ENCODE assay signal across 8 cellular contexts in the genomic region with DNA sequence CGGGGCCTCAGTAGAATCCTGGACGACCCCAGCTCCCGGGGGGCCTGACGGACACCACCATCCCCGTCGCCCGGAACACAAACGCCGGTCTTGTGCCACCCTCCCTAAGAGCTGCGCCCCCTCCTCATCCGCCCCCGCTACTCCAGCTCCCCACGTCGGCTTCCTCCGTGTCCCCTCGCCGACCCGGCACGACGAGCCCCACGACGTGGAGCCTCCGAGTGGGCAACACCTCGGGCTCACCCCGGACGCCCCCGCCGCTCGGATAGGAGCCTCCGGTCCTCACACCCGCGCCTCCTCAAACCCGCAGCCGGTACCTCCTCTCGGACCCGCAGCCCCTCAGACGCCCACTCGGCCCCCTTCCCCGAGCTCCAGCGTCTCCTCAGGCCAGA. TPM values are rescaled to one million over a fixed set of nuclear protein-coding genes. Genes with fewer than 3 reads are reported as not detected.
DNase-seq lines count a peak whose midpoint lies in the region; ATAC-seq and TF ChIP-seq lines count a peak whose summit lies in the region.

No MANE protein-coding gene starts in this region.

- H3K27ac ChIP-seq in PC-9 (peak overlapping the region; percentile 32), colonic mucosa (peak overlapping the region; percentile 94)

- no peaks in the 10 kb centered on the region for H3K36me3 ChIP-seq in PC-9 (ENCODE audit: low read depth)
- H3K36me3 ChIP-seq in colonic mucosa = no peaks in the 10 kb centered on the region
- H3K36me3 ChIP-seq in mucosa of descending colon (ENCODE audit: low read depth) = peaks cover 4% of the 10 kb centered on the region

- no peaks in the 10 kb centered on the region for H3K27me3 ChIP-seq in PC-9 (ENCODE audit: insufficient read depth, low read depth)
- H3K27me3 ChIP-seq in colonic mucosa = no peaks in the 10 kb centered on the region

- POLR2A ChIA-PET in PC-9 (lab: Charles Lee; ENCODE audit: unreplicated experiment) = interaction anchor here (0.6 to 0.7 kb wide), 3 partner anchors 10 to 15 kb away, joined by 3 to 11 read pairs (median 4); no protein-coding TSS in a partner anchor

- H3K4me2 ChIP-seq in PC-9 = peak overlapping the region; percentile 85

- no peaks in the 10 kb centered on the region for H3K9me2 ChIP-seq in PC-9 (ENCODE audit: insufficient read depth)

- no peak for TF ChIP-seq CTCF in PC-9 (conservative IDR thresholded peaks at IDR 0.05)
- TF ChIP-seq CTCF in colonic mucosa (IDR thresholded peaks at IDR 0.05) = no peak
- TF ChIP-seq CTCF in mucosa of descending colon (IDR thresholded peaks at IDR 0.05) = no peak

- H3K9ac ChIP-seq in colonic mucosa (ENCODE audit: low read depth in 2 of 2, low read length in 2 of 2) = peak overlapping the region; percentile 81 to 94

- no TSS peak for BruUV-seq in PC-9 (replicated peaks; lab: Mats Ljungman, UMichigan)

- peaks cover 17% of the 10 kb centered on the region for H4K20me1 ChIP-seq in PC-9 (ENCODE audit: insufficient read depth)

- peaks cover 55% of the 10 kb centered on the region for H3K4me1 ChIP-seq in PC-9 (replicated peaks; ENCODE audit: insufficient read depth)
- H3K4me1 ChIP-seq in colonic mucosa = peaks cover 19% of the 10 kb centered on the region
- peaks cover 46% of the 10 kb centered on the region for H3K4me1 ChIP-seq in mucosa of descending colon (ENCODE audit: low read depth)

- H3K9me3 ChIP-seq in PC-9 (ENCODE audit: insufficient read depth, low read depth) = no peaks in the 10 kb centered on the region
- H3K9me3 ChIP-seq in colonic mucosa = no peaks in the 10 kb centered on the region
- no peaks in the 10 kb centered on the region for H3K9me3 ChIP-seq in mucosa of descending colon

- H3K79me2 ChIP-seq in PC-9 (ENCODE audit: low read depth) = peaks cover 50% of the 10 kb centered on the region

- CTCF ChIA-PET in PC-9 (lab: Charles Lee) = interaction anchor here (0.6 to 0.9 kb wide), 2 partner anchors 10 to 1894 kb away, joined by 7 to 9 read pairs; no protein-coding TSS in a partner anchor

- peaks cover 11% of the 10 kb centered on the region for H3F3A ChIP-seq in PC-9 (ENCODE audit: insufficient read depth, low read depth)

- H3K4me3 ChIP-seq in PC-9 (peak overlapping the region; percentile 82), colonic mucosa (peak overlapping the region; percentile 90), mucosa of descending colon (peak overlapping the region; percentile 96)

- ATAC-seq in mucosa of descending colon = peak; percentile 1
- ATAC-seq in HG03135 (IDR thresholded peaks at IDR 0.05; ENCODE audit: unreplicated experiment) = no peak
- ATAC-seq in HG02610 (IDR thresholded peaks at IDR 0.05; ENCODE audit: unreplicated experiment) = no peak

- H2AFZ ChIP-seq in PC-9 = no peak overlapping the region

- intact Hi-C loops in PC-9 (cut with micrococcal nuclease; ENCODE audit: unreplicated experiment) = loop anchor here (2.0 to 10.0 kb wide), 4 partner anchors 32 to 850 kb away; partner anchors contain the start of gene ADPGK
- intact Hi-C loops in colonic mucosa (cut with DNase I) = no loop called here
- intact Hi-C loops in mucosa of descending colon (cut with DNase I, micrococcal nuclease) = loop anchor here in 1 of 2 donors (10.0 kb wide), 1 partner anchor 52 kb away; the partner anchor contains the start of gene CD276

- DNase-seq in stimulated activated CD4-positive, alpha-beta T cell treated with anti-CD3 and anti-CD28 coated beads, Interleukin-12 subunit alpha, Interleukin-12 subunit beta, amount 100 ng/mL, for 4 hours = peak; percentile 32
- no peak for DNase-seq in stimulated activated CD4-positive, alpha-beta T cell treated with anti-CD3 and anti-CD28 coated beads, Interleukin-2, amount 100 ng/mL, for 24 hours
- DNase-seq in PC-9 (no peak), colonic mucosa (no peak), mucosa of descending colon (peak in 1 of 3 donors; percentile 75), NCI-H524 treated with DMSO at 0.1 percent for 48 hours (lab: John Stamatoyannopoulos, UW) (no peak)

RNA-seq across cellular contexts. Expression of gene NPTN, which starts 0.5 kb away (rescaled TPM):
- total RNA-seq in PC-9 (2021) (61.8 and 101 TPM in 2 replicates), colonic mucosa (100 to 1,000 TPM; 111 to 159 TPM), mucosa of descending colon (100 to 1,000 TPM; 157 to 200 (median 168) TPM)

RNA-seq across cellular contexts. Expression of gene CD276, which starts 51.5 kb away (rescaled TPM):
- total RNA-seq in PC-9 (2021) = 82.6 and 91.1 TPM in 2 replicates
- 10 to 100 TPM; 45.2 to 49.9 TPM for total RNA-seq in colonic mucosa
- 10 to 100 TPM; 26.2 to 39.2 (median 29.9) TPM for total RNA-seq in mucosa of descending colon
